ENCODE assay signal across 25 cellular contexts in the genomic region with DNA sequence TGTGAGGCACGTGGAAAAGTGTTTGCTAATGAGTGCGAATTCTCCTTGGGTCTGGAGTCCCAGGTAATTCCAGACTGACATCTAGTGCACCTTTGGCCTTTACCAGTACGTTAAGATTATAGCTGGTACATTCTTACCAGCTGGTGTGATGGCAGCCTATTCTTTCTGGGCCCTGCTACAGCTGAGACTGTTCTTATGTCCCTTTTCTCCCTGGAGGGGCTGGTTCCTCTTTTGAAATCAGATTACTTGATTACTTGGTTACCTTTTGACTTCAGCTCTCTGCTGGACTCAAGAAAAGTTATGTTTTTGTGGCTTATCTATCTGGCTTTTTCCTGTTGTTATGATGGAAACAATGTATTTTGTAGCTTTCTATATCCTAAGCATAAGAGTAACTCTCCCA. TPM values are rescaled to one million over a fixed set of nuclear protein-coding genes. Genes with fewer than 3 reads are reported as not detected.
"Had no signal": no experiment of that assay in that cellular context is flagged by ENCODE, and none has a peak within 500 bp of the region (broad histone marks: within the 10 kb centered on the region; RNA-seq: fewer than 3 reads in every experiment).

No MANE protein-coding gene starts in this region.

- H3K27ac Mint-ChIP-seq: natural killer cell treated with Interleukin-12 subunit alpha and Interleukin-12 subunit beta and Interleukin-15 and Interleukin-18, amount 100 ng/mL, for 72 hours; neural progenitor cell; progenitor cell of endocrine pancreas had no signal

- H3K27ac ChIP-seq: epithelial cell of prostate, gastrocnemius medialis, heart left ventricle, hepatocyte, left ventricle myocardium inferior, lower lobe of right lung, neural progenitor cell, parathyroid adenoma, right lobe of liver, stomach, thyroid gland had no signal

- H3K4me3 Mint-ChIP-seq: naive B cell; natural killer cell treated with Interleukin-12 subunit alpha and Interleukin-12 subunit beta and Interleukin-15 and Interleukin-18, amount 100 ng/mL, for 72 hours; neural progenitor cell had no signal

- DNase-seq: dorsolateral prefrontal cortex; effector CD4-positive, alpha-beta T cell; foreskin fibroblast; gastrocnemius medialis; heart left ventricle; kidney; left ventricle myocardium inferior; lower lobe of right lung; naive B cell; right lobe of liver; small intestine; stimulated activated CD4-positive, alpha-beta T cell treated with anti-CD3 and anti-CD28 coated beads, Interleukin-15, amount 100 ng/mL, for 24 hours; stimulated activated CD4-positive, alpha-beta T cell treated with anti-CD3 and anti-CD28 coated beads, Interleukin-2, amount 100 ng/mL, for 48 hours; stimulated activated naive CD4-positive, alpha-beta T cell treated with Interleukin-2 at 50 U/mL for 16 hours; stomach; thyroid gland; trophoblast cell had no signal

- FAIRE-seq: colon, kidney, small intestine had no signal

- H3K79me2 ChIP-seq: hepatocyte, parathyroid adenoma had no signal

- H3K9ac ChIP-seq: neural progenitor cell, parathyroid adenoma had no signal

- H3K27me3 ChIP-seq: dorsolateral prefrontal cortex, gastrocnemius medialis, heart left ventricle, hepatocyte, neural progenitor cell, right lobe of liver, stomach, thyroid gland had no signal

- H3K27me3 Mint-ChIP-seq: naive B cell, progenitor cell of endocrine pancreas had no signal

- H3K4me3 ChIP-seq: dorsolateral prefrontal cortex, gastrocnemius medialis, heart left ventricle, hepatocyte, left ventricle myocardium inferior, lower lobe of right lung, neural progenitor cell, right lobe of liver, stomach, thyroid gland had no signal

- H3K9me3 ChIP-seq: gastrocnemius medialis, heart left ventricle, left ventricle myocardium inferior, lower lobe of right lung, right lobe of liver, stomach, thyroid gland had no signal

- H3K4me1 ChIP-seq: gastrocnemius medialis, heart left ventricle, left ventricle myocardium inferior, lower lobe of right lung, neural progenitor cell, parathyroid adenoma, right lobe of liver, stomach, thyroid gland had no signal

- H3K4me1 Mint-ChIP-seq: naive B cell, neural progenitor cell had no signal

- H3K4me2 ChIP-seq: hepatocyte, neural progenitor cell had no signal

- ATAC-seq: esophagus mucosa, gastrocnemius medialis, heart left ventricle, lower lobe of right lung, right lobe of liver had no signal

- H2AFZ ChIP-seq: hepatocyte, neural progenitor cell, parathyroid adenoma had no signal

- H3K36me3 Mint-ChIP-seq: natural killer cell treated with Interleukin-12 subunit alpha and Interleukin-12 subunit beta and Interleukin-15 and Interleukin-18, amount 100 ng/mL, for 72 hours had no signal

- H3K9me3 Mint-ChIP-seq: natural killer cell treated with Interleukin-12 subunit alpha and Interleukin-12 subunit beta and Interleukin-15 and Interleukin-18, amount 100 ng/mL, for 72 hours; neural progenitor cell had no signal

RNA-seq across cellular contexts. Expression of gene CABYR, which starts 14.5 kb away (rescaled TPM):
- total RNA-seq: left ventricle myocardium inferior had no signal
